Comparison of ENCODE assay signal across 25 cellular contexts in genomic region chr13:98459721-98460370, GRCh38.
DNase-seq lines count a peak whose midpoint lies in the region; ATAC-seq and TF ChIP-seq lines count a peak whose summit lies in the region.
"Had no signal": no experiment of that assay in that cellular context is flagged by ENCODE, and none has a peak within 500 bp of the region (broad histone marks: within the 10 kb centered on the region; RNA-seq: fewer than 3 reads in every experiment).

No MANE protein-coding gene starts in this region.

- DNase-seq in activated CD8-positive, alpha-beta T cell treated with anti-CD3 and anti-CD28 coated beads, Interleukin-2, amount 10 ng/mL, durations not matched to agents 7 days and 5 days: no peak
- no peak for DNase-seq in activated CD8-positive, alpha-beta T cell treated with anti-CD3 and anti-CD28 coated beads for 36 hours
- DNase-seq in mesothelial cell of epicardium (ENCODE audit: low spot score in 2 of 2, unreplicated experiment in 2 of 2) (no peak), CD1c-positive myeloid dendritic cell (ENCODE audit: extremely low spot score) (no peak), DMS79 treated with DMSO at 0.1 percent for 48 hours (lab: John Stamatoyannopoulos, UW) (no peak)
- DNase-seq in stimulated activated naive CD8-positive, alpha-beta T cell treated with anti-CD3 and anti-CD28 coated beads, Interleukin-15, amount 100 ng/mL, for 72 hours: no peak
- DNase-seq: activated CD8-positive, alpha-beta memory T cell treated with anti-CD3 and anti-CD28 coated beads, Interleukin-2, amount 50 U/mL, for 4 hours; activated gamma-delta T cell treated with Interleukin-2 at 50 U/mL for 16 hours; central memory CD4-positive, alpha-beta T cell; heart left ventricle; IMR-90; NCI-H1092 treated with DMSO at 0.1 percent for 48 hours; NCI-H2029 treated with DMSO at 0.1 percent for 48 hours; NCI-H226; PC-3; SHP77 treated with DMSO at 0.1 percent for 48 hours; stimulated activated CD4-positive, alpha-beta T cell treated with anti-CD3 and anti-CD28 coated beads, Interleukin-1b, Interleukin-23, amount 100 ng/mL, for 48 hours; stimulated activated naive CD4-positive, alpha-beta T cell; SW 1271; thyroid gland had no signal

- no peak for TF ChIP-seq CTCF in activated CD8-positive, alpha-beta T cell treated with anti-CD3 and anti-CD28 coated beads for 36 hours (IDR thresholded peaks at IDR 0.05)
- no peak for TF ChIP-seq CTCF in mesothelial cell of epicardium (IDR thresholded peaks at IDR 0.05; ENCODE audit: unreplicated experiment)

- H3K4me1 Mint-ChIP-seq in activated CD8-positive, alpha-beta T cell treated with anti-CD3 and anti-CD28 coated beads, Interleukin-2, amount 10 ng/mL, durations not matched to agents 7 days and 5 days (ENCODE audit: low read depth): peaks cover 4% of the 10 kb centered on the region
- peaks cover 7% of the 10 kb centered on the region for H3K4me1 Mint-ChIP-seq in activated CD8-positive, alpha-beta T cell treated with anti-CD3 and anti-CD28 coated beads for 36 hours (ENCODE audit: low read depth)
- peaks cover 15% of the 10 kb centered on the region for H3K4me1 Mint-ChIP-seq in activated T-helper 17 cell treated with anti-CD3 and anti-CD28 coated beads, Interleukin-2, amount 50 U/mL, for 72 hours
- peaks cover 8% of the 10 kb centered on the region for H3K4me1 Mint-ChIP-seq in mesothelial cell of epicardium
- H3K4me1 Mint-ChIP-seq in stimulated activated naive CD8-positive, alpha-beta T cell treated with anti-CD3 and anti-CD28 coated beads, Interleukin-15, amount 100 ng/mL, for 72 hours: peaks cover 36% of the 10 kb centered on the region
- H3K4me1 Mint-ChIP-seq: B cell had no signal

- no peaks in the 10 kb centered on the region for H3K27me3 Mint-ChIP-seq in activated CD8-positive, alpha-beta T cell treated with anti-CD3 and anti-CD28 coated beads, Interleukin-2, amount 10 ng/mL, durations not matched to agents 7 days and 5 days (ENCODE audit: low read depth)
- no peaks in the 10 kb centered on the region for H3K27me3 Mint-ChIP-seq in activated CD8-positive, alpha-beta T cell treated with anti-CD3 and anti-CD28 coated beads for 36 hours
- H3K27me3 Mint-ChIP-seq in activated T-helper 17 cell treated with anti-CD3 and anti-CD28 coated beads, Interleukin-2, amount 50 U/mL, for 72 hours: no peaks in the 10 kb centered on the region
- no peaks in the 10 kb centered on the region for H3K27me3 Mint-ChIP-seq in mesothelial cell of epicardium (ENCODE audit: low read depth)
- no peaks in the 10 kb centered on the region for H3K27me3 Mint-ChIP-seq in stimulated activated naive CD8-positive, alpha-beta T cell treated with anti-CD3 and anti-CD28 coated beads, Interleukin-15, amount 100 ng/mL, for 72 hours
- H3K27me3 Mint-ChIP-seq: B cell had no signal

- CTCF ChIA-PET in activated CD8-positive, alpha-beta T cell treated with anti-CD3 and anti-CD28 coated beads, Interleukin-2, amount 10 ng/mL, durations not matched to agents 7 days and 5 days (lab: Charles Lee): no interaction called here
- CTCF ChIA-PET in activated CD8-positive, alpha-beta T cell treated with anti-CD3 and anti-CD28 coated beads for 36 hours (lab: Charles Lee): no interaction called here

- no peak overlapping the region for H3K4me3 Mint-ChIP-seq in activated CD8-positive, alpha-beta T cell treated with anti-CD3 and anti-CD28 coated beads, Interleukin-2, amount 10 ng/mL, durations not matched to agents 7 days and 5 days
- no peak overlapping the region for H3K4me3 Mint-ChIP-seq in activated CD8-positive, alpha-beta T cell treated with anti-CD3 and anti-CD28 coated beads for 36 hours
- no peak overlapping the region for H3K4me3 Mint-ChIP-seq in activated T-helper 17 cell treated with anti-CD3 and anti-CD28 coated beads, Interleukin-2, amount 50 U/mL, for 72 hours
- H3K4me3 Mint-ChIP-seq in mesothelial cell of epicardium: no peak overlapping the region
- no peak overlapping the region for H3K4me3 Mint-ChIP-seq in stimulated activated naive CD8-positive, alpha-beta T cell treated with anti-CD3 and anti-CD28 coated beads, Interleukin-15, amount 100 ng/mL, for 72 hours
- H3K4me3 Mint-ChIP-seq: B cell had no signal

- H3K9me3 Mint-ChIP-seq in activated CD8-positive, alpha-beta T cell treated with anti-CD3 and anti-CD28 coated beads, Interleukin-2, amount 10 ng/mL, durations not matched to agents 7 days and 5 days (ENCODE audit: insufficient read depth): no peaks in the 10 kb centered on the region
- H3K9me3 Mint-ChIP-seq in activated CD8-positive, alpha-beta T cell treated with anti-CD3 and anti-CD28 coated beads for 36 hours: no peaks in the 10 kb centered on the region
- no peaks in the 10 kb centered on the region for H3K9me3 Mint-ChIP-seq in activated T-helper 17 cell treated with anti-CD3 and anti-CD28 coated beads, Interleukin-2, amount 50 U/mL, for 72 hours
- H3K9me3 Mint-ChIP-seq in mesothelial cell of epicardium: no peaks in the 10 kb centered on the region
- H3K9me3 Mint-ChIP-seq in stimulated activated naive CD8-positive, alpha-beta T cell treated with anti-CD3 and anti-CD28 coated beads, Interleukin-15, amount 100 ng/mL, for 72 hours: no peaks in the 10 kb centered on the region

- peaks cover 55% of the 10 kb centered on the region for H3K36me3 Mint-ChIP-seq in activated CD8-positive, alpha-beta T cell treated with anti-CD3 and anti-CD28 coated beads, Interleukin-2, amount 10 ng/mL, durations not matched to agents 7 days and 5 days (ENCODE audit: low read depth)
- peaks cover 57% of the 10 kb centered on the region for H3K36me3 Mint-ChIP-seq in activated CD8-positive, alpha-beta T cell treated with anti-CD3 and anti-CD28 coated beads for 36 hours (ENCODE audit: low read depth)
- peaks cover 100% of the 10 kb centered on the region for H3K36me3 Mint-ChIP-seq in activated T-helper 17 cell treated with anti-CD3 and anti-CD28 coated beads, Interleukin-2, amount 50 U/mL, for 72 hours (ENCODE audit: low read depth)
- peaks cover 46% of the 10 kb centered on the region for H3K36me3 Mint-ChIP-seq in mesothelial cell of epicardium

- intact Hi-C loops in activated CD8-positive, alpha-beta T cell treated with anti-CD3 and anti-CD28 coated beads for 36 hours (cut with micrococcal nuclease): no loop called here

- H3K27ac Mint-ChIP-seq in activated CD8-positive, alpha-beta T cell treated with anti-CD3 and anti-CD28 coated beads, Interleukin-2, amount 10 ng/mL, durations not matched to agents 7 days and 5 days: peak overlapping the region; percentile 10
- no peak overlapping the region for H3K27ac Mint-ChIP-seq in activated CD8-positive, alpha-beta T cell treated with anti-CD3 and anti-CD28 coated beads for 36 hours
- peak overlapping the region; percentile 62 for H3K27ac Mint-ChIP-seq in activated T-helper 17 cell treated with anti-CD3 and anti-CD28 coated beads, Interleukin-2, amount 50 U/mL, for 72 hours
- H3K27ac Mint-ChIP-seq in mesothelial cell of epicardium: peak overlapping the region; percentile 53
- peak overlapping the region; percentile 48 to 92 for H3K27ac Mint-ChIP-seq in stimulated activated naive CD8-positive, alpha-beta T cell treated with anti-CD3 and anti-CD28 coated beads, Interleukin-15, amount 100 ng/mL, for 72 hours
- H3K27ac Mint-ChIP-seq: B cell had no signal

- no peak for ATAC-seq in activated CD8-positive, alpha-beta T cell treated with anti-CD3 and anti-CD28 coated beads, Interleukin-2, amount 10 ng/mL, durations not matched to agents 7 days and 5 days
- no peak for ATAC-seq in activated CD8-positive, alpha-beta T cell treated with anti-CD3 and anti-CD28 coated beads for 36 hours
- ATAC-seq in activated T-helper 17 cell treated with anti-CD3 and anti-CD28 coated beads, Interleukin-2, amount 50 U/mL, for 72 hours (replicated peaks): no peak
- no peak for ATAC-seq in stimulated activated naive CD8-positive, alpha-beta T cell treated with anti-CD3 and anti-CD28 coated beads, Interleukin-15, amount 100 ng/mL, for 72 hours
- no peak for ATAC-seq in HG03469 (IDR thresholded peaks at IDR 0.05; ENCODE audit: unreplicated experiment)
- ATAC-seq: A549, left lobe of liver, PC-3 had no signal

- POLR2A ChIA-PET in activated CD8-positive, alpha-beta T cell treated with anti-CD3 and anti-CD28 coated beads, Interleukin-2, amount 10 ng/mL, durations not matched to agents 7 days and 5 days (lab: Charles Lee): no interaction called here
- POLR2A ChIA-PET in activated CD8-positive, alpha-beta T cell treated with anti-CD3 and anti-CD28 coated beads for 36 hours (lab: Charles Lee): interaction anchor here (0.7 kb wide), 1 partner anchor 9 kb away, joined by 3 read pairs; no protein-coding TSS in a partner anchor
